In the genomic region with DNA sequence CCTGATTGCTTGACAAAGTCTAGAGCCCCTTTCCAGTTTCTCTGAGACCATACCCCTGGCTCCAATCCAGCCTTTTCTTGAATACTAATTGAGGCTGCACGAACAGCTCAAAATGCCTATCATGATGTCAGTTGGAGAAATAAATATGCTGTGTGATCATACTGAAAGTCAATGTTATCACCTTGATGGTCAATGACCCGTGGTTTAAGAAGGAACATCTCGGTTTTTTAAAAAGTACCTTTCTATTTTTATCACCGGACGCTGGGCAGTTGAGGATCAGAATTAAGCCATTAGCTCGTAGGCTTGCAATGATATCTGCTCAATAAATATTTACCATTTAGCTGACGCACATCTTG, we compare ENCODE assay signal across 8 cellular contexts. TPM values are rescaled to one million over a fixed set of nuclear protein-coding genes. Genes with fewer than 3 reads are reported as not detected.
A peak's percentile ranks its signal among the peaks of the same experiment; 100 is the strongest.
DNase-seq lines count a peak whose midpoint lies in the region; ATAC-seq and TF ChIP-seq lines count a peak whose summit lies in the region.

No MANE protein-coding gene starts in this region.

- no peaks in the 10 kb centered on the region for H3K36me3 Mint-ChIP-seq in naive thymus-derived CD8-positive, alpha-beta T cell

- H3K9me3 Mint-ChIP-seq in naive thymus-derived CD8-positive, alpha-beta T cell, result no peaks in the 10 kb centered on the region

- H3K27ac Mint-ChIP-seq in naive thymus-derived CD8-positive, alpha-beta T cell, result peak overlapping the region; percentile 94 to 99 (median 98)

- H3K27me3 Mint-ChIP-seq in naive thymus-derived CD8-positive, alpha-beta T cell, result no peaks in the 10 kb centered on the region

- no peaks in the 10 kb centered on the region for H3K27me3 ChIP-seq in brain microvascular endothelial cell (replicated peaks)

- DNase-seq in brain microvascular endothelial cell (no peak), GM20000 (ENCODE audit: low spot score) (no peak)
- DNase-seq in naive thymus-derived CD8-positive, alpha-beta T cell, result no peak
- no peak for DNase-seq in stimulated activated naive CD4-positive, alpha-beta T cell treated with Interleukin-2 at 50 U/mL for 16 hours (lab: John Stamatoyannopoulos, UW)

- H3K4me1 Mint-ChIP-seq in naive thymus-derived CD8-positive, alpha-beta T cell, result peaks cover 9 to 26% (median 23%) of the 10 kb centered on the region in 4 donors

- POLR2A ChIA-PET in naive thymus-derived CD8-positive, alpha-beta T cell (lab: Charles Lee), result no interaction called here

- ATAC-seq in HG03442 (IDR thresholded peaks at IDR 0.05; ENCODE audit: unreplicated experiment) (peak; percentile 7), HG02623 (IDR thresholded peaks at IDR 0.05; ENCODE audit: unreplicated experiment) (no peak), HG03565 (IDR thresholded peaks at IDR 0.05; ENCODE audit: unreplicated experiment) (no peak)
- no peak for ATAC-seq in naive thymus-derived CD8-positive, alpha-beta T cell

- H3K4me3 ChIP-seq in GM12875 (ENCODE audit: low read depth, low read length) (peak overlapping the region; percentile 51), brain microvascular endothelial cell (ENCODE audit: low read depth, low read length) (peak overlapping the region; percentile 56)

- in situ Hi-C loops in brain microvascular endothelial cell (cut with HindIII; ENCODE audit: low pct_ligation_motif_present, low sequenced_read_pairs), result no loop called here

- TF ChIP-seq CTCF in GM12875 (IDR thresholded peaks at IDR 0.05; ENCODE audit: borderline replicate concordance, insufficient read depth, low read depth, low read length), result no peak
- no peak for TF ChIP-seq CTCF in brain microvascular endothelial cell (IDR thresholded peaks at IDR 0.05; ENCODE audit: low read depth, low read length, missing control alignments)
- no peak for TF ChIP-seq CTCF in GM20000 (IDR thresholded peaks at IDR 0.05; ENCODE audit: extremely low read depth, missing control alignments)

- H3K27ac ChIP-seq in brain microvascular endothelial cell, result peak overlapping the region; percentile 84

- H3K36me3 ChIP-seq in brain microvascular endothelial cell (replicated peaks), result no peaks in the 10 kb centered on the region

- H3K4me3 Mint-ChIP-seq in naive thymus-derived CD8-positive, alpha-beta T cell, result peak overlapping the region; percentile 97 to 100 (median 98)

RNA-seq across cellular contexts. Expression of a gene that starts 0.9 kb away (rescaled TPM):
- total RNA-seq in naive thymus-derived CD8-positive, alpha-beta T cell, result 10 to 100 TPM; 17.9 to 20.8 TPM
- polyA plus RNA-seq in naive thymus-derived CD8-positive, alpha-beta T cell, result 1 to 10 TPM; 7.2 to 8.6 (median 8.3) TPM
